1 cellular context compared by ENCODE assay signal in genomic region chr10:87863102-87863943, GRCh38.
TF ChIP-seq lines count a peak whose summit lies in the region.

TSS of gene KLLN (minus strand) at chr10:87863533. CDS start at chr10:87862487, 1,046 bp downstream.
TSS of gene PTEN (plus strand) at chr10:87863625. CDS start at chr10:87864470, 845 bp downstream.

TF ChIP-seq in K562, 482 proteins besides CTCF, POLR2A, EP300 and RAD21 (continued from another document and continues in another):
- TF ChIP-seq ZNF263 (CRISPR knock-in tag; IDR thresholded peaks at IDR 0.05; ENCODE audit: borderline replicate concordance) (peak; percentile 6; the same call in 1 of the 2 replicates), TAF1 (IDR thresholded peaks at IDR 0.05; ENCODE audit: control insufficient read depth, extremely low read depth, insufficient read depth, low read length, severe bottlenecking) (peak; percentile 97), L3MBTL2 (IDR thresholded peaks at IDR 0.05) (0 out of 2 replicates have a peak, but pooled peaks have one; percentile 29), SIN3A (IDR thresholded peaks at IDR 0.05; ENCODE audit: borderline replicate concordance in 2 of 2, control insufficient read depth in 1 of 2, low read depth in 2 of 2, low read length in 2 of 2) (0 out of 4 replicates have a peak, but pooled peaks of 1 of the 2 experiments have one; percentile 50), GABPA (tag; conservative IDR thresholded peaks at IDR 0.05; ENCODE audit: low read depth) (peak; percentile 32; the same call in 1 of the 2 replicates), HDAC2 (IDR thresholded peaks at IDR 0.05) (peak; percentile 25; the same call in 1 of the 2 replicates), EP400 (IDR thresholded peaks at IDR 0.05) (peak; percentile 52; the same call in 1 of the 2 replicates), GTF2A2 (tag; IDR thresholded peaks at IDR 0.05) (0 out of 2 replicates have a peak, but pooled peaks have one; percentile 50), RBFOX2 (IDR thresholded peaks at IDR 0.05; ENCODE audit: low read depth, low read length) (peak; percentile 93), CBX1 (IDR thresholded peaks at IDR 0.05; ENCODE audit: low read depth) (0 out of 2 replicates have a peak, but pooled peaks have one; percentile 24), ELK1 (CRISPR knock-in tag; IDR thresholded peaks at IDR 0.05) (no peak), TAF9B (IDR thresholded peaks at IDR 0.05; ENCODE audit: partially characterized antibody) (peak; percentile 58), CTBP1 (IDR thresholded peaks at IDR 0.05; ENCODE audit: borderline replicate concordance) (peak; percentile 64; the same call in 1 of the 2 replicates), ATF3 (IDR thresholded peaks at IDR 0.05) (no peak), ATF3 (CRISPR knock-in tag; conservative IDR thresholded peaks at IDR 0.05) (no peak), CREM (IDR thresholded peaks at IDR 0.05; ENCODE audit: low read depth) (peak; percentile 69), E2F6 (IDR thresholded peaks at IDR 0.05; ENCODE audit: borderline replicate concordance in 1 of 2, extremely low read depth in 1 of 2, insufficient read depth in 1 of 2, insufficient read length in 1 of 2, low read depth in 1 of 2, low read length in 1 of 2, poor library complexity in 1 of 2, severe bottlenecking in 1 of 2) (peak in 1 of 2 experiments; percentile 56), CBX8 (IDR thresholded peaks at IDR 0.05; ENCODE audit: borderline replicate concordance, extremely low read depth, low read depth, low read length, poor library complexity, severe bottlenecking) (no peak), ZEB2 (IDR thresholded peaks at IDR 0.05) (peak; percentile 61; the same call in 1 of the 2 replicates), GATAD2B (IDR thresholded peaks at IDR 0.05; ENCODE audit: borderline replicate concordance) (0 out of 2 replicates have a peak, but pooled peaks have one; percentile 53), MCM7 (IDR thresholded peaks at IDR 0.05) (no peak), NFIC (IDR thresholded peaks at IDR 0.05) (peak; percentile 10; the same call in 1 of the 2 replicates), ZFP1 (CRISPR knock-in tag; IDR thresholded peaks at IDR 0.05) (no peak), TBP (optimal IDR thresholded peaks at IDR 0.05; ENCODE audit: low read depth, low read length) (peak; percentile 89), POLR2G (IDR thresholded peaks at IDR 0.05; ENCODE audit: low read depth, low read length) (peak; percentile 93)
- TF ChIP-seq, protein P1, sequence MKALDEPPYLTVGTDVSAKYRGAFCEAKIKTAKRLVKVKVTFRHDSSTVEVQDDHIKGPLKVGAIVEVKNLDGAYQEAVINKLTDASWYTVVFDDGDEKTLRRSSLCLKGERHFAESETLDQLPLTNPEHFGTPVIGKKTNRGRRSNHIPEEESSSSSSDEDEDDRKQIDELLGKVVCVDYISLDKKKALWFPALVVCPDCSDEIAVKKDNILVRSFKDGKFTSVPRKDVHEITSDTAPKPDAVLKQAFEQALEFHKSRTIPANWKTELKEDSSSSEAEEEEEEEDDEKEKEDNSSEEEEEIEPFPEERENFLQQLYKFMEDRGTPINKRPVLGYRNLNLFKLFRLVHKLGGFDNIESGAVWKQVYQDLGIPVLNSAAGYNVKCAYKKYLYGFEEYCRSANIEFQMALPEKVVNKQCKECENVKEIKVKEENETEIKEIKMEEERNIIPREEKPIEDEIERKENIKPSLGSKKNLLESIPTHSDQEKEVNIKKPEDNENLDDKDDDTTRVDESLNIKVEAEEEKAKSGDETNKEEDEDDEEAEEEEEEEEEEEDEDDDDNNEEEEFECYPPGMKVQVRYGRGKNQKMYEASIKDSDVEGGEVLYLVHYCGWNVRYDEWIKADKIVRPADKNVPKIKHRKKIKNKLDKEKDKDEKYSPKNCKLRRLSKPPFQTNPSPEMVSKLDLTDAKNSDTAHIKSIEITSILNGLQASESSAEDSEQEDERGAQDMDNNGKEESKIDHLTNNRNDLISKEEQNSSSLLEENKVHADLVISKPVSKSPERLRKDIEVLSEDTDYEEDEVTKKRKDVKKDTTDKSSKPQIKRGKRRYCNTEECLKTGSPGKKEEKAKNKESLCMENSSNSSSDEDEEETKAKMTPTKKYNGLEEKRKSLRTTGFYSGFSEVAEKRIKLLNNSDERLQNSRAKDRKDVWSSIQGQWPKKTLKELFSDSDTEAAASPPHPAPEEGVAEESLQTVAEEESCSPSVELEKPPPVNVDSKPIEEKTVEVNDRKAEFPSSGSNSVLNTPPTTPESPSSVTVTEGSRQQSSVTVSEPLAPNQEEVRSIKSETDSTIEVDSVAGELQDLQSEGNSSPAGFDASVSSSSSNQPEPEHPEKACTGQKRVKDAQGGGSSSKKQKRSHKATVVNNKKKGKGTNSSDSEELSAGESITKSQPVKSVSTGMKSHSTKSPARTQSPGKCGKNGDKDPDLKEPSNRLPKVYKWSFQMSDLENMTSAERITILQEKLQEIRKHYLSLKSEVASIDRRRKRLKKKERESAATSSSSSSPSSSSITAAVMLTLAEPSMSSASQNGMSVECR (CRISPR knock-in tag; IDR thresholded peaks at IDR 0.05), result peak; percentile 69
- TF ChIP-seq, protein P2, sequence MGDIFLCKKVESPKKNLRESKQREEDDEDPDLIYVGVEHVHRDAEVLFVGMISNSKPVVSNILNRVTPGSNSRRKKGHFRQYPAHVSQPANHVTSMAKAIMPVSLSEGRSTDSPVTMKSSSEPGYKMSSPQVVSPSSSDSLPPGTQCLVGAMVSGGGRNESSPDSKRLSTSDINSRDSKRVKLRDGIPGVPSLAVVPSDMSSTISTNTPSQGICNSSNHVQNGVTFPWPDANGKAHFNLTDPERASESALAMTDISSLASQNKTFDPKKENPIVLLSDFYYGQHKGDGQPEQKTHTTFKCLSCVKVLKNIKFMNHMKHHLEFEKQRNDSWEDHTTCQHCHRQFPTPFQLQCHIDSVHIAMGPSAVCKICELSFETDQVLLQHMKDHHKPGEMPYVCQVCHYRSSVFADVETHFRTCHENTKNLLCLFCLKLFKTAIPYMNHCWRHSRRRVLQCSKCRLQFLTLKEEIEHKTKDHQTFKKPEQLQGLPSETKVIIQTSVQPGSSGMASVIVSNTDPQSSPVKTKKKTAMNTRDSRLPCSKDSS (IDR thresholded peaks at IDR 0.05; ENCODE audit: low read depth, partially characterized antibody), result no peak
- TF ChIP-seq, protein P3, sequence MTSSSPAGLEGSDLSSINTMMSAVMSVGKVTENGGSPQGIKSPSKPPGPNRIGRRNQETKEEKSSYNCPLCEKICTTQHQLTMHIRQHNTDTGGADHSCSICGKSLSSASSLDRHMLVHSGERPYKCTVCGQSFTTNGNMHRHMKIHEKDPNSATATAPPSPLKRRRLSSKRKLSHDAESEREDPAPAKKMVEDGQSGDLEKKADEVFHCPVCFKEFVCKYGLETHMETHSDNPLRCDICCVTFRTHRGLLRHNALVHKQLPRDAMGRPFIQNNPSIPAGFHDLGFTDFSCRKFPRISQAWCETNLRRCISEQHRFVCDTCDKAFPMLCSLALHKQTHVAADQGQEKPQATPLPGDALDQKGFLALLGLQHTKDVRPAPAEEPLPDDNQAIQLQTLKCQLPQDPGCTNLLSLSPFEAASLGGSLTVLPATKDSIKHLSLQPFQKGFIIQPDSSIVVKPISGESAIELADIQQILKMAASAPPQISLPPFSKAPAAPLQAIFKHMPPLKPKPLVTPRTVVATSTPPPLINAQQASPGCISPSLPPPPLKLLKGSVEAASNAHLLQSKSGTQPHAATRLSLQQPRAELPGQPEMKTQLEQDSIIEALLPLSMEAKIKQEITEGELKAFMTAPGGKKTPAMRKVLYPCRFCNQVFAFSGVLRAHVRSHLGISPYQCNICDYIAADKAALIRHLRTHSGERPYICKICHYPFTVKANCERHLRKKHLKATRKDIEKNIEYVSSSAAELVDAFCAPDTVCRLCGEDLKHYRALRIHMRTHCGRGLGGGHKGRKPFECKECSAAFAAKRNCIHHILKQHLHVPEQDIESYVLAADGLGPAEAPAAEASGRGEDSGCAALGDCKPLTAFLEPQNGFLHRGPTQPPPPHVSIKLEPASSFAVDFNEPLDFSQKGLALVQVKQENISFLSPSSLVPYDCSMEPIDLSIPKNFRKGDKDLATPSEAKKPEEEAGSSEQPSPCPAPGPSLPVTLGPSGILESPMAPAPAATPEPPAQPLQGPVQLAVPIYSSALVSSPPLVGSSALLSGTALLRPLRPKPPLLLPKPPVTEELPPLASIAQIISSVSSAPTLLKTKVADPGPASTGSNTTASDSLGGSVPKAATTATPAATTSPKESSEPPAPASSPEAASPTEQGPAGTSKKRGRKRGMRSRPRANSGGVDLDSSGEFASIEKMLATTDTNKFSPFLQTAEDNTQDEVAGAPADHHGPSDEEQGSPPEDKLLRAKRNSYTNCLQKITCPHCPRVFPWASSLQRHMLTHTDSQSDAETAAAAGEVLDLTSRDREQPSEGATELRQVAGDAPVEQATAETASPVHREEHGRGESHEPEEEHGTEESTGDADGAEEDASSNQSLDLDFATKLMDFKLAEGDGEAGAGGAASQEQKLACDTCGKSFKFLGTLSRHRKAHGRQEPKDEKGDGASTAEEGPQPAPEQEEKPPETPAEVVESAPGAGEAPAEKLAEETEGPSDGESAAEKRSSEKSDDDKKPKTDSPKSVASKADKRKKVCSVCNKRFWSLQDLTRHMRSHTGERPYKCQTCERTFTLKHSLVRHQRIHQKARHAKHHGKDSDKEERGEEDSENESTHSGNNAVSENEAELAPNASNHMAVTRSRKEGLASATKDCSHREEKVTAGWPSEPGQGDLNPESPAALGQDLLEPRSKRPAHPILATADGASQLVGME (CRISPR knock-in tag; IDR thresholded peaks at IDR 0.05), result peak; percentile 54; the same call in 1 of the 2 replicates
- TF ChIP-seq, protein P4, sequence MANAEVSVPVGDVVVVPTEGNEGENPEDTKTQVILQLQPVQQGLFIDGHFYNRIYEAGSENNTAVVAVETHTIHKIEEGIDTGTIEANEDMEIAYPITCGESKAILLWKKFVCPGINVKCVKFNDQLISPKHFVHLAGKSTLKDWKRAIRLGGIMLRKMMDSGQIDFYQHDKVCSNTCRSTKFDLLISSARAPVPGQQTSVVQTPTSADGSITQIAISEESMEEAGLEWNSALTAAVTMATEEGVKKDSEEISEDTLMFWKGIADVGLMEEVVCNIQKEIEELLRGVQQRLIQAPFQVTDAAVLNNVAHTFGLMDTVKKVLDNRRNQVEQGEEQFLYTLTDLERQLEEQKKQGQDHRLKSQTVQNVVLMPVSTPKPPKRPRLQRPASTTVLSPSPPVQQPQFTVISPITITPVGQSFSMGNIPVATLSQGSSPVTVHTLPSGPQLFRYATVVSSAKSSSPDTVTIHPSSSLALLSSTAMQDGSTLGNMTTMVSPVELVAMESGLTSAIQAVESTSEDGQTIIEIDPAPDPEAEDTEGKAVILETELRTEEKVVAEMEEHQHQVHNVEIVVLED (CRISPR knock-in tag; IDR thresholded peaks at IDR 0.05), result peak; percentile 68
- TF ChIP-seq, protein P5, sequence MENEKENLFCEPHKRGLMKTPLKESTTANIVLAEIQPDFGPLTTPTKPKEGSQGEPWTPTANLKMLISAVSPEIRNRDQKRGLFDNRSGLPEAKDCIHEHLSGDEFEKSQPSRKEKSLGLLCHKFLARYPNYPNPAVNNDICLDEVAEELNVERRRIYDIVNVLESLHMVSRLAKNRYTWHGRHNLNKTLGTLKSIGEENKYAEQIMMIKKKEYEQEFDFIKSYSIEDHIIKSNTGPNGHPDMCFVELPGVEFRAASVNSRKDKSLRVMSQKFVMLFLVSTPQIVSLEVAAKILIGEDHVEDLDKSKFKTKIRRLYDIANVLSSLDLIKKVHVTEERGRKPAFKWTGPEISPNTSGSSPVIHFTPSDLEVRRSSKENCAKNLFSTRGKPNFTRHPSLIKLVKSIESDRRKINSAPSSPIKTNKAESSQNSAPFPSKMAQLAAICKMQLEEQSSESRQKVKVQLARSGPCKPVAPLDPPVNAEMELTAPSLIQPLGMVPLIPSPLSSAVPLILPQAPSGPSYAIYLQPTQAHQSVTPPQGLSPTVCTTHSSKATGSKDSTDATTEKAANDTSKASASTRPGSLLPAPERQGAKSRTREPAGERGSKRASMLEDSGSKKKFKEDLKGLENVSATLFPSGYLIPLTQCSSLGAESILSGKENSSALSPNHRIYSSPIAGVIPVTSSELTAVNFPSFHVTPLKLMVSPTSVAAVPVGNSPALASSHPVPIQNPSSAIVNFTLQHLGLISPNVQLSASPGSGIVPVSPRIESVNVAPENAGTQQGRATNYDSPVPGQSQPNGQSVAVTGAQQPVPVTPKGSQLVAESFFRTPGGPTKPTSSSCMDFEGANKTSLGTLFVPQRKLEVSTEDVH (IDR thresholded peaks at IDR 0.05; ENCODE audit: low read depth, partially characterized antibody), result no peak
